ENCODE assay signal across 1 cellular context in the genomic region with DNA sequence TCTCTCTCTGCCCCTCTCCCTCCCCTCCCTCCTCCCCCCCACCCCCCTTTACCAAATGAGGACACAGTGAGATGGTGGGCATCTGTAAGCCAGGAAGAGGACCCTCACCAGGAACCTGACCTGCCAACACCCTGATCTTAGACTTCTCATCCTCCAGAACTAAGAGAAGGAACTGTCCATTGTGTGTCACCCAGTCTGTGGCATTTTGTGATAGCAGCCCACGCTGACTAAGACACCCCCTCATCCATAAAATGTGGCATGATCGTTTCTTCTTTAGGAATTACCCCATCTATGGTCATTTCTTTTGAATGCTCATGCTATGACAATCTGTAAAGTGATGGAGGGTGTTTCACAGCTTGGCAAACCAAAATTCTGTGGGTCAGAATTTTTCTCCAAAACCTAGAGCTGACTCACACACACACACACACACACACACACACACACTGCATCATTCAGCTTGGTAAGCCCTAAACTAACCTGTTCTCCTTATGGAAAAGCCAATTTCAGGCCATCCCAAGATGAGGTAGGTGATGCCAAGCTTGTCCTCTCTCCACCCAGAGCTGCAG.
TF ChIP-seq lines count a peak whose summit lies in the region.

No MANE protein-coding gene starts in this region.

TF ChIP-seq in H1, 55 proteins besides CTCF, POLR2A, EP300 and RAD21:
- no peak for TF ChIP-seq CEBPB (IDR thresholded peaks at IDR 0.05; ENCODE audit: low read depth, low read length)
TF ChIP-seq in H1: peak in this region for 0.
